ENCODE assay signal across 1 cellular context in genomic region chr17:67993153-67993997, GRCh38.
TF ChIP-seq lines count a peak whose summit lies in the region.

No MANE protein-coding gene starts in this region.

TF ChIP-seq in HepG2, 621 proteins besides CTCF, POLR2A, EP300 and RAD21 (continued from another document and continues in another):
- TF ChIP-seq, protein P1, sequence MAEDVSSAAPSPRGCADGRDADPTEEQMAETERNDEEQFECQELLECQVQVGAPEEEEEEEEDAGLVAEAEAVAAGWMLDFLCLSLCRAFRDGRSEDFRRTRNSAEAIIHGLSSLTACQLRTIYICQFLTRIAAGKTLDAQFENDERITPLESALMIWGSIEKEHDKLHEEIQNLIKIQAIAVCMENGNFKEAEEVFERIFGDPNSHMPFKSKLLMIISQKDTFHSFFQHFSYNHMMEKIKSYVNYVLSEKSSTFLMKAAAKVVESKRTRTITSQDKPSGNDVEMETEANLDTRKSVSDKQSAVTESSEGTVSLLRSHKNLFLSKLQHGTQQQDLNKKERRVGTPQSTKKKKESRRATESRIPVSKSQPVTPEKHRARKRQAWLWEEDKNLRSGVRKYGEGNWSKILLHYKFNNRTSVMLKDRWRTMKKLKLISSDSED (CRISPR knock-in tag; IDR thresholded peaks at IDR 0.05) = no peak
- TF ChIP-seq DBP (CRISPR knock-in tag; IDR thresholded peaks at IDR 0.05; ENCODE audit: not compliant biosample characterization) (peak; percentile 39), HMG20B (CRISPR knock-in tag; conservative IDR thresholded peaks at IDR 0.05) (no peak), ZNF747 (CRISPR knock-in tag; IDR thresholded peaks at IDR 0.05; ENCODE audit: borderline replicate concordance) (peak; percentile 53; the same call in 1 of the 2 replicates), ZNF207 (IDR thresholded peaks at IDR 0.05; ENCODE audit: borderline replicate concordance) (no peak), CBX5 (CRISPR knock-in tag; IDR thresholded peaks at IDR 0.05; ENCODE audit: borderline replicate concordance) (no peak), PHB2 (IDR thresholded peaks at IDR 0.05; ENCODE audit: partially characterized antibody) (no peak), IRF9 (CRISPR knock-in tag; IDR thresholded peaks at IDR 0.05; ENCODE audit: borderline replicate concordance) (peak; percentile 57; the same call in 1 of the 2 replicates), NFRKB (IDR thresholded peaks at IDR 0.05) (no peak), KDM5A (IDR thresholded peaks at IDR 0.05; ENCODE audit: borderline replicate concordance, low read length) (peak; percentile 60; the same call in 1 of the 2 replicates), ATF7-NPFF (CRISPR knock-in tag; IDR thresholded peaks at IDR 0.05; ENCODE audit: low read depth) (peak; percentile 77), MYC (CRISPR knock-in tag; IDR thresholded peaks at IDR 0.05; ENCODE audit: borderline replicate concordance) (peak; percentile 54), ATAD3A (CRISPR knock-in tag; IDR thresholded peaks at IDR 0.05) (no peak), IKZF4 (CRISPR knock-in tag; IDR thresholded peaks at IDR 0.05; ENCODE audit: borderline replicate concordance, low read depth, not compliant biosample characterization) (peak; percentile 87), ZSCAN12 (CRISPR knock-in tag; IDR thresholded peaks at IDR 0.05) (no peak), ZNF136 (CRISPR knock-in tag; IDR thresholded peaks at IDR 0.05; ENCODE audit: low read depth) (no peak), ZNF337 (CRISPR knock-in tag; IDR thresholded peaks at IDR 0.05; ENCODE audit: borderline replicate concordance, low read depth) (0 out of 2 replicates have a peak, but pooled peaks have one; percentile 83), EED (CRISPR knock-in tag; IDR thresholded peaks at IDR 0.05) (no peak; the same call in 1 of the 2 replicates), TMF1 (CRISPR knock-in tag; IDR thresholded peaks at IDR 0.05; ENCODE audit: low read depth) (no peak), ATF7 (IDR thresholded peaks at IDR 0.05) (no peak), ATF7 (CRISPR knock-in tag; IDR thresholded peaks at IDR 0.05) (no peak), NBN (conservative IDR thresholded peaks at IDR 0.05) (no peak), PBX3 (CRISPR knock-in tag; IDR thresholded peaks at IDR 0.05; ENCODE audit: borderline replicate concordance) (0 out of 2 replicates have a peak, but pooled peaks have one; percentile 23), ZNF704 (CRISPR knock-in tag; IDR thresholded peaks at IDR 0.05; ENCODE audit: borderline replicate concordance) (0 out of 2 replicates have a peak, but pooled peaks have one; percentile 65), ZNF782 (CRISPR knock-in tag; IDR thresholded peaks at IDR 0.05; ENCODE audit: borderline replicate concordance) (no peak), HMG20A (CRISPR knock-in tag; IDR thresholded peaks at IDR 0.05; ENCODE audit: borderline replicate concordance) (peak; percentile 34; the same call in 1 of the 2 replicates), ZNF776 (CRISPR knock-in tag; IDR thresholded peaks at IDR 0.05) (no peak; the same call in 1 of the 2 replicates), DMTF1 (CRISPR knock-in tag; IDR thresholded peaks at IDR 0.05) (no peak), SRSF9 (IDR thresholded peaks at IDR 0.05; ENCODE audit: borderline replicate concordance, insufficient read depth, low read depth, low read length, poor library complexity, severe bottlenecking) (no peak), NR2F1 (CRISPR knock-in tag; IDR thresholded peaks at IDR 0.05) (peak in 1 of 2 experiments; percentile 15; a peak in 1 of 4 replicates), ZNF891 (CRISPR knock-in tag; IDR thresholded peaks at IDR 0.05) (peak; percentile 93), ZSCAN20 (CRISPR knock-in tag; IDR thresholded peaks at IDR 0.05; ENCODE audit: borderline replicate concordance) (no peak), EZH2 (conservative IDR thresholded peaks at IDR 0.05; ENCODE audit: low read depth, low read length) (no peak), ZBTB38 (CRISPR knock-in tag; IDR thresholded peaks at IDR 0.05) (peak; percentile 57), ZSCAN29 (CRISPR knock-in tag; conservative IDR thresholded peaks at IDR 0.05) (no peak; the same call in 1 of the 2 replicates), ZNF607 (CRISPR knock-in tag; IDR thresholded peaks at IDR 0.05; ENCODE audit: borderline replicate concordance) (no peak), BORCS8-MEF2B (CRISPR knock-in tag; IDR thresholded peaks at IDR 0.05) (0 out of 2 replicates have a peak, but pooled peaks have one; percentile 3), ETV6 (CRISPR knock-in tag; conservative IDR thresholded peaks at IDR 0.05) (0 out of 2 replicates have a peak, but pooled peaks have one; percentile 48), JUN (CRISPR knock-in tag; IDR thresholded peaks at IDR 0.05) (no peak), MAFG (CRISPR knock-in tag; IDR thresholded peaks at IDR 0.05) (no peak), RELA (CRISPR knock-in tag; IDR thresholded peaks at IDR 0.05) (no peak), CBFB (CRISPR knock-in tag; IDR thresholded peaks at IDR 0.05) (no peak), ZNF12 (CRISPR knock-in tag; IDR thresholded peaks at IDR 0.05) (no peak), ZNF230 (CRISPR knock-in tag; IDR thresholded peaks at IDR 0.05) (peak; percentile 66; the same call in 1 of the 2 replicates), ZNF770 (CRISPR knock-in tag; IDR thresholded peaks at IDR 0.05) (no peak; the same call in 1 of the 2 replicates)
- TF ChIP-seq, protein P2, sequence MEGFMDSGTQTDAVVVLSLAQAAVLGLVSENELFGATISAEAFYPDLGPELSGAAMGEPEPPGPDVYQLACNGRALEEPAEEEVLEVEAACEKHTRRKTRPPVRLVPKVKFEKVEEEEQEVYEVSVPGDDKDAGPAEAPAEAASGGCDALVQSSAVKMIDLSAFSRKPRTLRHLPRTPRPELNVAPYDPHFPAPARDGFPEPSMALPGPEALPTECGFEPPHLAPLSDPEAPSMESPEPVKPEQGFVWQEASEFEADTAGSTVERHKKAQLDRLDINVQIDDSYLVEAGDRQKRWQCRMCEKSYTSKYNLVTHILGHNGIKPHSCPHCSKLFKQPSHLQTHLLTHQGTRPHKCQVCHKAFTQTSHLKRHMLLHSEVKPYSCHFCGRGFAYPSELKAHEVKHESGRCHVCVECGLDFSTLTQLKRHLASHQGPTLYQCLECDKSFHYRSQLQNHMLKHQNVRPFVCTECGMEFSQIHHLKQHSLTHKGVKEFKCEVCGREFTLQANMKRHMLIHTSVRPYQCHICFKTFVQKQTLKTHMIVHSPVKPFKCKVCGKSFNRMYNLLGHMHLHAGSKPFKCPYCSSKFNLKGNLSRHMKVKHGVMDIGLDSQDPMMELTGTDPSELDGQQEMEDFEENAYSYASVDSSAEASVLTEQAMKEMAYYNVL (CRISPR knock-in tag; IDR thresholded peaks at IDR 0.05; ENCODE audit: borderline replicate concordance) = 0 out of 2 replicates have a peak, but pooled peaks have one; percentile 31
- TF ChIP-seq, protein P3, sequence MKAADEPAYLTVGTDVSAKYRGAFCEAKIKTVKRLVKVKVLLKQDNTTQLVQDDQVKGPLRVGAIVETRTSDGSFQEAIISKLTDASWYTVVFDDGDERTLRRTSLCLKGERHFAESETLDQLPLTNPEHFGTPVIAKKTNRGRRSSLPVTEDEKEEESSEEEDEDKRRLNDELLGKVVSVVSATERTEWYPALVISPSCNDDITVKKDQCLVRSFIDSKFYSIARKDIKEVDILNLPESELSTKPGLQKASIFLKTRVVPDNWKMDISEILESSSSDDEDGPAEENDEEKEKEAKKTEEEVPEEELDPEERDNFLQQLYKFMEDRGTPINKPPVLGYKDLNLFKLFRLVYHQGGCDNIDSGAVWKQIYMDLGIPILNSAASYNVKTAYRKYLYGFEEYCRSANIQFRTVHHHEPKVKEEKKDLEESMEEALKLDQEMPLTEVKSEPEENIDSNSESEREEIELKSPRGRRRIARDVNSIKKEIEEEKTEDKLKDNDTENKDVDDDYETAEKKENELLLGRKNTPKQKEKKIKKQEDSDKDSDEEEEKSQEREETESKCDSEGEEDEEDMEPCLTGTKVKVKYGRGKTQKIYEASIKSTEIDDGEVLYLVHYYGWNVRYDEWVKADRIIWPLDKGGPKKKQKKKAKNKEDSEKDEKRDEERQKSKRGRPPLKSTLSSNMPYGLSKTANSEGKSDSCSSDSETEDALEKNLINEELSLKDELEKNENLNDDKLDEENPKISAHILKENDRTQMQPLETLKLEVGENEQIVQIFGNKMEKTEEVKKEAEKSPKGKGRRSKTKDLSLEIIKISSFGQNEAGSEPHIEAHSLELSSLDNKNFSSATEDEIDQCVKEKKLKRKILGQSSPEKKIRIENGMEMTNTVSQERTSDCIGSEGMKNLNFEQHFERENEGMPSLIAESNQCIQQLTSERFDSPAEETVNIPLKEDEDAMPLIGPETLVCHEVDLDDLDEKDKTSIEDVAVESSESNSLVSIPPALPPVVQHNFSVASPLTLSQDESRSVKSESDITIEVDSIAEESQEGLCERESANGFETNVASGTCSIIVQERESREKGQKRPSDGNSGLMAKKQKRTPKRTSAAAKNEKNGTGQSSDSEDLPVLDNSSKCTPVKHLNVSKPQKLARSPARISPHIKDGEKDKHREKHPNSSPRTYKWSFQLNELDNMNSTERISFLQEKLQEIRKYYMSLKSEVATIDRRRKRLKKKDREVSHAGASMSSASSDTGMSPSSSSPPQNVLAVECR (CRISPR knock-in tag; IDR thresholded peaks at IDR 0.05; ENCODE audit: borderline replicate concordance) = 0 out of 2 replicates have a peak, but pooled peaks have one; percentile 6
